In genomic region chr14:53956427-53957201, GRCh38 we compare ENCODE assay signal across 8 cellular contexts. TPM values are rescaled to one million over a fixed set of nuclear protein-coding genes. Genes with fewer than 3 reads are reported as not detected.
DNase-seq lines count a peak whose midpoint lies in the region; ATAC-seq and TF ChIP-seq lines count a peak whose summit lies in the region.

Gene BMP4, minus strand, starts transcription at chr14:53956825. Its CDS starts 4,603 bp downstream, at chr14:53952222.

- peak; percentile 67 for DNase-seq in activated effector memory CD4-positive, alpha-beta T cell treated with anti-CD3 and anti-CD28 coated beads, Interleukin-2, amount 50 U/mL, for 16 hours
- DNase-seq in activated effector memory CD4-positive, alpha-beta T cell treated with Interleukin-2 at 50 U/mL for 16 hours: no peak
- no peak for DNase-seq in NCI-H187 treated with DMSO at 0.1 percent for 48 hours (lab: John Stamatoyannopoulos, UW)
- DNase-seq in NCI-H446 (lab: John Stamatoyannopoulos, UW): no peak

- peak within 1 kb of the TSS; percentile 20 for H3K4me2 ChIP-seq in SU-DHL-6 (ENCODE audit: low read depth, low read length, poor library complexity, severe bottlenecking)

- H3K27me3 ChIP-seq in SU-DHL-6 (ENCODE audit: low read length): no peaks in the 10 kb centered on the region
- peaks cover 0 to 5% of the 10 kb centered on the region in 2 donors for H3K27me3 ChIP-seq in esophagus (ENCODE audit: control insufficient read depth in 1 of 2, insufficient read depth in 2 of 2, low read length in 2 of 2)
- peaks cover 20 to 25% of the 10 kb centered on the region in 2 donors for H3K27me3 ChIP-seq in muscle layer of colon (ENCODE audit: control insufficient read depth in 1 of 2, insufficient read depth in 2 of 2, low read length in 2 of 2)

- peaks cover 0 to 10% of the 10 kb centered on the region in 2 donors for H3K4me1 ChIP-seq in esophagus (ENCODE audit: control insufficient read depth in 2 of 2, insufficient read depth in 2 of 2, low read length in 1 of 2)
- H3K4me1 ChIP-seq in muscle layer of colon (ENCODE audit: insufficient read depth, low read length): peaks cover 13% of the 10 kb centered on the region

- no peak within 1 kb of the TSS for H3K9ac ChIP-seq in SU-DHL-6 (ENCODE audit: low read length)
- peak within 1 kb of the TSS; percentile 25 for H3K9ac ChIP-seq in muscle layer of colon (ENCODE audit: low read length)

- WGBS in esophagus, 2 donors: 4 to 10% methylated on average over 45 of the region's 45 CpGs

- H3K79me2 ChIP-seq in SU-DHL-6 (ENCODE audit: insufficient read depth, low read length): no peaks in the 10 kb centered on the region

- H3K9me2 ChIP-seq in SU-DHL-6 (replicated peaks; ENCODE audit: insufficient read depth, low read length): no peaks in the 10 kb centered on the region

- H3K4me3 ChIP-seq in SU-DHL-6 (ENCODE audit: insufficient read depth, low read length, poor library complexity, severe bottlenecking) (no peak within 1 kb of the TSS), esophagus (ENCODE audit: low read depth in 1 of 2, low read length in 2 of 2) (peak within 1 kb of the TSS; percentile 53 to 57), muscle layer of colon (ENCODE audit: low read depth in 1 of 2, low read length in 2 of 2) (peak within 1 kb of the TSS; percentile 39 to 79)

- peak within 1 kb of the TSS; percentile 51 for H2AFZ ChIP-seq in SU-DHL-6 (ENCODE audit: low read depth, low read length, severe bottlenecking)

- H3F3A ChIP-seq in SU-DHL-6 (ENCODE audit: insufficient read depth): no peaks in the 10 kb centered on the region

- no peaks in the 10 kb centered on the region for H4K20me1 ChIP-seq in SU-DHL-6 (ENCODE audit: low read depth, low read length)

- H3K36me3 ChIP-seq in SU-DHL-6 (ENCODE audit: low read length) (no peaks in the 10 kb centered on the region), esophagus (ENCODE audit: control insufficient read depth in 2 of 2, insufficient read depth in 2 of 2, low read length in 1 of 2) (no peaks in the 10 kb centered on the region), muscle layer of colon (ENCODE audit: insufficient read depth, low read length) (no peaks in the 10 kb centered on the region)

- no peak for ATAC-seq in GM21390 (IDR thresholded peaks at IDR 0.05; ENCODE audit: unreplicated experiment)

- H3K9me3 ChIP-seq in SU-DHL-6 (ENCODE audit: insufficient read depth, low read length) (no peaks in the 10 kb centered on the region), esophagus (ENCODE audit: control insufficient read depth in 2 of 2, insufficient read depth in 1 of 2, low read depth in 1 of 2, low read length in 1 of 2) (no peaks in the 10 kb centered on the region), muscle layer of colon (ENCODE audit: low read length) (no peaks in the 10 kb centered on the region)

- TF ChIP-seq CTCF in SU-DHL-6 (IDR thresholded peaks at IDR 0.05; ENCODE audit: insufficient read depth, low read length, poor library complexity, severe bottlenecking): no peak

- no peak within 1 kb of the TSS for H3K27ac ChIP-seq in SU-DHL-6 (ENCODE audit: low read depth, low read length)
- peak within 1 kb of the TSS; percentile 25 to 59 for H3K27ac ChIP-seq in esophagus (ENCODE audit: low read depth in 2 of 2, low read length in 1 of 2)
- peak within 1 kb of the TSS; percentile 88 for H3K27ac ChIP-seq in muscle layer of colon (ENCODE audit: low read depth, low read length)

RNA-seq across cellular contexts. Expression of gene BMP4, which starts in this region (rescaled TPM):
- 1 to 10 TPM; 2.6 to 3.8 TPM for polyA plus RNA-seq in esophagus
